In genomic region chr19:12784394-12784870, GRCh38 we compare ENCODE assay signal across 10 cellular contexts. TPM values are rescaled to one million over a fixed set of nuclear protein-coding genes. Genes with fewer than 3 reads are reported as not detected.
A peak's percentile ranks its signal among the peaks of the same experiment; 100 is the strongest.
DNase-seq lines count a peak whose midpoint lies in the region; ATAC-seq and TF ChIP-seq lines count a peak whose summit lies in the region.
"Had no signal": no experiment of that assay in that cellular context is flagged by ENCODE, and none has a peak within 500 bp of the region (broad histone marks: within the 10 kb centered on the region; RNA-seq: fewer than 3 reads in every experiment).

No MANE protein-coding gene starts in this region.

- peaks cover 67% of the 10 kb centered on the region for H3K4me1 ChIP-seq in OCI-LY7 (ENCODE audit: insufficient read depth, low read length, poor library complexity, severe bottlenecking)
- no peaks in the 10 kb centered on the region for H3K4me1 ChIP-seq in endocrine pancreas (ENCODE audit: control insufficient read depth, insufficient read depth, low read length)
- H3K4me1 ChIP-seq in prostate gland (replicated peaks), result peaks cover 62% of the 10 kb centered on the region

- WGBS in prostate gland, result 53% methylated on average over 10 of the region's 10 CpGs

- CTCF ChIA-PET in OCI-LY7 (lab: Charles Lee; ENCODE audit: unreplicated experiment), result no interaction called here

- H3K9me3 ChIP-seq in OCI-LY7 (ENCODE audit: low read length) (no peaks in the 10 kb centered on the region), endocrine pancreas (ENCODE audit: control insufficient read depth, low read length) (no peaks in the 10 kb centered on the region), prostate gland (no peaks in the 10 kb centered on the region)

- H3K4me2 ChIP-seq in OCI-LY7 (ENCODE audit: low read length), result peak overlapping the region; percentile 67

- peak overlapping the region; percentile 47; the same call in 1 of the 2 replicates for H2AFZ ChIP-seq in OCI-LY7 (ENCODE audit: low read length)

- H3K9me2 ChIP-seq in OCI-LY7 (ENCODE audit: insufficient read depth, low read length), result no peaks in the 10 kb centered on the region

- no peaks in the 10 kb centered on the region for H3K36me3 ChIP-seq in OCI-LY7 (ENCODE audit: insufficient read depth, low read length)
- H3K36me3 ChIP-seq in endocrine pancreas (ENCODE audit: control insufficient read depth, insufficient read depth, low read length), result no peaks in the 10 kb centered on the region
- H3K36me3 ChIP-seq in prostate gland, result no peaks in the 10 kb centered on the region

- no peak for ATAC-seq in sciatic nerve

- no peak for TF ChIP-seq CTCF in OCI-LY7 (conservative IDR thresholded peaks at IDR 0.05; ENCODE audit: low read length)
- TF ChIP-seq CTCF in prostate gland (IDR thresholded peaks at IDR 0.05), result no peak

- no TSS peak for BruUV-seq in OCI-LY7 (replicated peaks; lab: Mats Ljungman, UMichigan)

- intact Hi-C loops in OCI-LY7 (cut with micrococcal nuclease; ENCODE audit: unreplicated experiment), result no loop called here
- intact Hi-C loops in prostate gland (cut with DNase I), result no loop called here
- intact Hi-C loops in sciatic nerve (cut with DNase I), result no loop called here

- DNase-seq in CMK (ENCODE audit: low read depth) (peak; percentile 90), OCI-LY7 (ENCODE audit: low spot score) (peak; percentile 14), prostate gland (ENCODE audit: low spot score) (no peak), NCI-H2196 treated with DMSO at 0.1 percent for 48 hours (lab: John Stamatoyannopoulos, UW; ENCODE audit: unreplicated experiment) (no peak), EL (no peak), SIG-M5 (lab: John Stamatoyannopoulos, UW) (no peak), sciatic nerve (ENCODE audit: low spot score) (no peak)
- DNase-seq: activated T-cell treated with anti-CD3 and anti-CD28 coated beads, Interleukin-2, amount 50 U/mL, for 4 hours had no signal

- no peak for TF ChIP-seq POLR2A in prostate gland (IDR thresholded peaks at IDR 0.05)

- H3K27ac ChIP-seq in OCI-LY7 (ENCODE audit: low read depth, low read length, poor library complexity, severe bottlenecking), result peak overlapping the region; percentile 27
- peak overlapping the region; percentile 100 for H3K27ac ChIP-seq in prostate gland

- no peaks in the 10 kb centered on the region for H3K27me3 ChIP-seq in endocrine pancreas (ENCODE audit: control insufficient read depth, insufficient read depth, low read length)
- no peaks in the 10 kb centered on the region for H3K27me3 ChIP-seq in prostate gland (replicated peaks; ENCODE audit: insufficient read depth)

- peak overlapping the region; percentile 19 for H3K9ac ChIP-seq in endocrine pancreas (ENCODE audit: control insufficient read depth, insufficient read depth, low read length)

- POLR2A ChIA-PET in OCI-LY7 (lab: Charles Lee), result no interaction called here

- no peaks in the 10 kb centered on the region for H4K20me1 ChIP-seq in OCI-LY7 (ENCODE audit: insufficient read depth, low read length)

- H3K79me2 ChIP-seq in OCI-LY7 (ENCODE audit: insufficient read depth, low read depth, low read length), result no peaks in the 10 kb centered on the region

- H3K4me3 ChIP-seq in OCI-LY7 (ENCODE audit: low read depth, low read length, poor library complexity, severe bottlenecking) (no peak overlapping the region), endocrine pancreas (ENCODE audit: control insufficient read depth, insufficient read depth, low read length) (no peak overlapping the region), prostate gland (no peak overlapping the region)

RNA-seq across cellular contexts. Expression of gene JUNB, which starts 6.9 kb away (rescaled TPM):
- total RNA-seq in OCI-LY7 (2014; rRNA removed; shearing (Covaris generic)), result 43.7 and 45.5 TPM in 2 replicates
- 31.8 TPM in 2 replicates for total RNA-seq in OCI-LY7 (2022)
- 100 to 1,000 TPM; 173 to 290 TPM for total RNA-seq in prostate gland
- total RNA-seq in sciatic nerve, result 279 TPM

RNA-seq across cellular contexts. Expression of gene HOOK2, which starts 9.1 kb away (rescaled TPM):
- 7.4 and 9.1 TPM in 2 replicates for total RNA-seq in OCI-LY7 (2014; rRNA removed; shearing (Covaris generic))
- total RNA-seq in OCI-LY7 (2022), result 28.8 and 29.4 TPM in 2 replicates
- 100 to 1,000 TPM in 1 of 2 donors, 10 to 100 TPM in 1; 49.6 to 126 TPM for total RNA-seq in prostate gland
- total RNA-seq in sciatic nerve, result 45.1 TPM

RNA-seq across cellular contexts. Expression of gene PRDX2, which starts 17.2 kb away (rescaled TPM):
- 344 and 399 TPM in 2 replicates for total RNA-seq in OCI-LY7 (2014; rRNA removed; shearing (Covaris generic))
- 345 and 357 TPM in 2 replicates for total RNA-seq in OCI-LY7 (2022)
- total RNA-seq in prostate gland, result 100 to 1,000 TPM; 256 to 548 TPM
- total RNA-seq in sciatic nerve, result 117 TPM

RNA-seq across cellular contexts. Expression of gene THSD8, which starts 17.4 kb away (rescaled TPM):
- total RNA-seq in OCI-LY7 (2014; rRNA removed; shearing (Covaris generic)), result not detected in 2 replicates
- total RNA-seq in OCI-LY7 (2022), result 42.7 and 42.8 TPM in 2 replicates
- under 1 TPM in 1 of 2 donors, not detected in 1; 0.91 TPM for total RNA-seq in prostate gland
- 2.4 TPM for total RNA-seq in sciatic nerve
- total RNA-seq: NCI-H460 had no signal

RNA-seq across cellular contexts. Expression of gene RNASEH2A, which starts 22.0 kb away (rescaled TPM):
- 115 and 130 TPM in 2 replicates for total RNA-seq in OCI-LY7 (2014; rRNA removed; shearing (Covaris generic))
- total RNA-seq in OCI-LY7 (2022) (86.0 and 90.5 TPM in 2 replicates), prostate gland (10 to 100 TPM in 1 of 2 donors, 1 to 10 TPM in 1; 8.7 to 11.5 TPM), sciatic nerve (5.1 TPM)

Comparison
In these comparisons a context has a peak if more than half of its experiments do, and no peak if none do; other contexts are left out.
1. DNase-seq: peak in CMK (single experiment) and OCI-LY7 (single experiment); none in prostate gland (single experiment), NCI-H2196 treated with DMSO at 0.1 percent for 48 hours (single experiment), EL (single experiment), SIG-M5 (single experiment) and sciatic nerve (single experiment).